Comparison of ENCODE assay signal across 12 cellular contexts in the genomic region with DNA sequence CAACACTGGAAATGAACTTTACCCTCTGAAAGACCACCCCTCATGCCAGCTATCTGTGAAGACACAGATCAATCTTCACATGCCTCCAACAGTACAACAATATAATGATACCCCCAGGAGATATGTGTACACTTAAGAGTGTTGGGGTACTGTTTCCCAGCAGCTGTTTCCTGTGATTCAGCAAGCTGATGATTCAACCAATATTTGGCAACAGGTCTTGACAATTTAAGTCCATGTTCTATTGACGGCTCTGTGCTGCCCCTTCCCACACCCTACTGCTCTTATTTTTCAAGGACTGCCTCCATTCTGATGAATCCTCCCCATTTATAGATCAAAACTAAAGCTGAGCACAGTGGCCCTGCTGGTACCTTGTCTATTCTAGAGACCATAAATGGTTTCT. TPM values are rescaled to one million over a fixed set of nuclear protein-coding genes. Genes with fewer than 3 reads are reported as not detected.
A peak's percentile ranks its signal among the peaks of the same experiment; 100 is the strongest.
DNase-seq lines count a peak whose midpoint lies in the region; ATAC-seq, FAIRE-seq and TF ChIP-seq lines count a peak whose summit lies in the region.
"Had no signal": no experiment of that assay in that cellular context is flagged by ENCODE, and none has a peak within 500 bp of the region (broad histone marks: within the 10 kb centered on the region; RNA-seq: fewer than 3 reads in every experiment).

No MANE protein-coding gene starts in this region.

- peak overlapping the region; percentile 30 for H3K9ac ChIP-seq in astrocyte (ENCODE audit: low read length)

- TF ChIP-seq EP300 in esophagus muscularis mucosa (IDR thresholded peaks at IDR 0.05): no peak

- H3K27me3 ChIP-seq in astrocyte (ENCODE audit: insufficient read depth, low read length) (no peaks in the 10 kb centered on the region), esophagus muscularis mucosa (no peaks in the 10 kb centered on the region)
- H3K27me3 ChIP-seq: sigmoid colon had no signal

- peak overlapping the region; percentile 88 for H3K27ac Mint-ChIP-seq in astrocyte (ENCODE audit: unreplicated experiment)
- peak overlapping the region; percentile 48 for H3K27ac Mint-ChIP-seq in stimulated activated effector memory CD8-positive, alpha-beta T cell treated with anti-CD3 and anti-CD28 coated beads, Interleukin-12 subunit alpha, Interleukin-12 subunit beta, amount 100 ng/mL, for 72 hours

- H3K36me3 ChIP-seq in astrocyte (ENCODE audit: insufficient read depth, low read length) (peaks cover 50% of the 10 kb centered on the region), esophagus muscularis mucosa (peaks cover 49 to 99% (median 90%) of the 10 kb centered on the region in 4 donors)

- no peak overlapping the region for H2AFZ ChIP-seq in astrocyte (ENCODE audit: low read depth, low read length)

- H3K36me3 Mint-ChIP-seq in astrocyte (ENCODE audit: low read depth, unreplicated experiment): peaks cover 20% of the 10 kb centered on the region
- H3K36me3 Mint-ChIP-seq in stimulated activated effector memory CD8-positive, alpha-beta T cell treated with anti-CD3 and anti-CD28 coated beads, Interleukin-12 subunit alpha, Interleukin-12 subunit beta, amount 100 ng/mL, for 72 hours: peaks cover 82% of the 10 kb centered on the region

- TF ChIP-seq POLR2A in esophagus muscularis mucosa (IDR thresholded peaks at IDR 0.05; ENCODE audit: low read depth): no peak

- H3K4me3 Mint-ChIP-seq in astrocyte (ENCODE audit: unreplicated experiment): no peak overlapping the region
- H3K4me3 Mint-ChIP-seq in stimulated activated effector memory CD8-positive, alpha-beta T cell treated with anti-CD3 and anti-CD28 coated beads, Interleukin-12 subunit alpha, Interleukin-12 subunit beta, amount 100 ng/mL, for 72 hours: no peak overlapping the region

- no peaks in the 10 kb centered on the region for H3K27me3 Mint-ChIP-seq in astrocyte (ENCODE audit: low read depth, unreplicated experiment)

- H3K79me2 ChIP-seq in astrocyte (ENCODE audit: insufficient read depth, low read length): peaks cover 44% of the 10 kb centered on the region

- H3K4me2 ChIP-seq in astrocyte (ENCODE audit: low read length): peak overlapping the region; percentile 58

- H3K9me3 ChIP-seq in astrocyte (ENCODE audit: insufficient read depth, low read depth, low read length) (no peaks in the 10 kb centered on the region), esophagus muscularis mucosa (no peaks in the 10 kb centered on the region)
- H3K9me3 ChIP-seq: Caco-2, sigmoid colon had no signal

- H3K4me3 ChIP-seq in astrocyte (ENCODE audit: insufficient read depth, low read depth, low read length): no peak overlapping the region
- no peak overlapping the region for H3K4me3 ChIP-seq in fibroblast of villous mesenchyme (ENCODE audit: low read depth, low read length)
- no peak overlapping the region for H3K4me3 ChIP-seq in esophagus muscularis mucosa
- H3K4me3 ChIP-seq: sigmoid colon had no signal

- no peak for ATAC-seq in stimulated activated effector memory CD8-positive, alpha-beta T cell treated with anti-CD3 and anti-CD28 coated beads, Interleukin-12 subunit alpha, Interleukin-12 subunit beta, amount 100 ng/mL, for 72 hours
- no peak for ATAC-seq in HG02571 (IDR thresholded peaks at IDR 0.05; ENCODE audit: unreplicated experiment)
- ATAC-seq: activated naive CD4-positive, alpha-beta T cell treated with anti-CD3 and anti-CD28 coated beads, Interleukin-2, amount 50 U/mL, for 72 hours had no signal

- peak overlapping the region; percentile 68 for H3K27ac ChIP-seq in astrocyte (ENCODE audit: low read depth, low read length)
- H3K27ac ChIP-seq in esophagus muscularis mucosa (replicated peaks in 1 of 4): peak overlapping the region in 1 of 4 donors; percentile 30

- H3K9me3 Mint-ChIP-seq in astrocyte (ENCODE audit: unreplicated experiment): no peaks in the 10 kb centered on the region
- no peaks in the 10 kb centered on the region for H3K9me3 Mint-ChIP-seq in stimulated activated effector memory CD8-positive, alpha-beta T cell treated with anti-CD3 and anti-CD28 coated beads, Interleukin-12 subunit alpha, Interleukin-12 subunit beta, amount 100 ng/mL, for 72 hours

- DNase-seq in HPDE6-E6E7 (ENCODE audit: extremely low spot score): peak; percentile 33
- peak; percentile 86 for DNase-seq in astrocyte (ENCODE audit: low read depth)
- peak; percentile 85 for DNase-seq in fibroblast of villous mesenchyme (ENCODE audit: low read depth)
- no peak for DNase-seq in stimulated activated effector memory CD8-positive, alpha-beta T cell treated with anti-CD3 and anti-CD28 coated beads, Interleukin-12 subunit alpha, Interleukin-12 subunit beta, amount 100 ng/mL, for 72 hours (ENCODE audit: low spot score in 2 of 2)
- DNase-seq in kidney glomerular epithelial cell (lab: John Stamatoyannopoulos, UW): no peak
- no peak for DNase-seq in esophagus muscularis mucosa (ENCODE audit: extremely low spot score)
- DNase-seq: Caco-2, left colon, sigmoid colon had no signal

- FAIRE-seq in astrocyte (lab: Jason Lieb, UNC): no peak
- FAIRE-seq: colon had no signal

- 50% methylated on average over 1 of the region's 1 CpG for WGBS in esophagus muscularis mucosa

- no peak for TF ChIP-seq CTCF in astrocyte (IDR thresholded peaks at IDR 0.05; ENCODE audit: insufficient read depth, low read depth, low read length)
- no peak for TF ChIP-seq CTCF in fibroblast of villous mesenchyme (IDR thresholded peaks at IDR 0.05; ENCODE audit: insufficient read depth, low read depth, low read length)
- TF ChIP-seq CTCF in esophagus muscularis mucosa (IDR thresholded peaks at IDR 0.05): no peak

- intact Hi-C loops in esophagus muscularis mucosa (cut with DNase I): loop anchor here (10.0 kb wide), 1 partner anchor 1015 kb away; a partner anchor contains a TSS

- peaks cover 31% of the 10 kb centered on the region for H3K4me1 Mint-ChIP-seq in astrocyte (ENCODE audit: low read depth, unreplicated experiment)
- H3K4me1 Mint-ChIP-seq in stimulated activated effector memory CD8-positive, alpha-beta T cell treated with anti-CD3 and anti-CD28 coated beads, Interleukin-12 subunit alpha, Interleukin-12 subunit beta, amount 100 ng/mL, for 72 hours: peaks cover 42% of the 10 kb centered on the region

- no peaks in the 10 kb centered on the region for H4K20me1 ChIP-seq in astrocyte (ENCODE audit: insufficient read depth, low read length)

- H3K4me1 ChIP-seq in astrocyte (ENCODE audit: insufficient read depth, low read length): peaks cover 24% of the 10 kb centered on the region
- peaks cover 18 to 49% (median 38%) of the 10 kb centered on the region in 4 donors for H3K4me1 ChIP-seq in esophagus muscularis mucosa
- H3K4me1 ChIP-seq: Caco-2 had no signal

RNA-seq across cellular contexts. Expression of a gene that starts 6.6 kb away (rescaled TPM):
- total RNA-seq in astrocyte: 45.6 and 48.4 TPM in 2 replicates
- total RNA-seq in fibroblast of villous mesenchyme: 96.3 and 106 TPM in 2 replicates
- total RNA-seq in esophagus muscularis mucosa: 100 to 1,000 TPM in 2 of 4 donors, 10 to 100 TPM in 2; 87.6 to 118 (median 95.8) TPM

Comparison
In these comparisons a context has a peak if more than half of its experiments do, and no peak if none do; other contexts are left out.
1. DNase-seq: peak in HPDE6-E6E7 (single experiment), astrocyte (single experiment) and fibroblast of villous mesenchyme (single experiment); none in stimulated activated effector memory CD8-positive, alpha-beta T cell treated with anti-CD3 and anti-CD28 coated beads, Interleukin-12 subunit alpha, Interleukin-12 subunit beta, amount 100 ng/mL, for 72 hours (0 of 2), kidney glomerular epithelial cell (single experiment) and esophagus muscularis mucosa (single experiment).